In genomic region chr5:80487829-80488708, GRCh38 we compare ENCODE assay signal across 8 cellular contexts. TPM values are rescaled to one million over a fixed set of nuclear protein-coding genes. Genes with fewer than 3 reads are reported as not detected.
DNase-seq lines count a peak whose midpoint lies in the region; ATAC-seq, FAIRE-seq and TF ChIP-seq lines count a peak whose summit lies in the region.

A gene with protein sequence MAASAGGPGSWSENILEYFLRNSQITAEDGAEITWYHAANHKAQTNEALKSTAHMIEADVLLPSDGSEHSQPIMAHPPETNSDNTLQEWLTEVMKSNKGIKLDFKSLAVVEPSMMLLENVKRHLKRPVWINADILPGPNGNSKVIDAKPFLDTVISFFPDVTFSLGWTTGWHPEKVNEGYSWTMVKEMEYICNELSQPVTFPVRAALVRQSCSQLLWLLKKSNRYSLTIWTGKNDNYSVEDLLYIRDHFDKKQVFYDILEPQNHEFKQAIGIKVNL (plus strand): TSS chr5:80488100. CDS start chr5:80488124, 24 bp downstream.

- ATAC-seq in GM19025 (IDR thresholded peaks at IDR 0.05; ENCODE audit: low read depth, unreplicated experiment) (peak; percentile 93), HG03342 (IDR thresholded peaks at IDR 0.05; ENCODE audit: unreplicated experiment) (peak; percentile 86)

- no peaks in the 10 kb centered on the region for H3K36me3 ChIP-seq in kidney (ENCODE audit: control insufficient read depth in 1 of 2, insufficient read depth in 2 of 2, low read length in 2 of 2)

- no peak for FAIRE-seq in kidney (lab: Jason Lieb, UNC)

- intact Hi-C loops in kidney (cut with DNase I), result no loop called here

- H3K27ac ChIP-seq in kidney (ENCODE audit: low read depth in 2 of 2, low read length in 2 of 2), result peak within 1 kb of the TSS; percentile 84 to 94

- peaks cover 0 to 2% of the 10 kb centered on the region in 2 donors for H3K9me3 ChIP-seq in kidney (ENCODE audit: control insufficient read depth in 1 of 2, low read length in 2 of 2)

- DNase-seq in AG09319 (ENCODE audit: extremely low read depth, low read depth), result peak; percentile 51
- DNase-seq in NCI-H345 (lab: John Stamatoyannopoulos, UW), result peak; percentile 96
- peak; percentile 67 for DNase-seq in activated CD4-positive, alpha-beta T cell treated with anti-CD3 and anti-CD28 coated beads for 1 hour
- DNase-seq in cerebellum (ENCODE audit: low spot score), result peak; percentile 92
- peak; percentile 96 for DNase-seq in kidney
- peak; percentile 74 for DNase-seq in stimulated activated CD4-positive, alpha-beta T cell treated with anti-CD3 and anti-CD28 coated beads, Interleukin-12 subunit alpha, Interleukin-12 subunit beta, amount 100 ng/mL, for 4 hours

- peak within 1 kb of the TSS; percentile 71 to 73 for H3K9ac ChIP-seq in kidney (ENCODE audit: low read length in 2 of 2)

- peaks cover 0 to 5% of the 10 kb centered on the region in 2 donors for H3K4me1 ChIP-seq in kidney (ENCODE audit: control insufficient read depth in 1 of 2, insufficient read depth in 1 of 2, low read depth in 1 of 2, low read length in 2 of 2)

- H3K4me3 ChIP-seq in kidney (ENCODE audit: low read length in 2 of 2), result peak within 1 kb of the TSS; percentile 79 to 84

- TF ChIP-seq CTCF in AG09319 (IDR thresholded peaks at IDR 0.05; ENCODE audit: low read depth, low read length) (peak; percentile 38), kidney (IDR thresholded peaks at IDR 0.05; ENCODE audit: borderline replicate concordance, extremely low read depth, insufficient read depth) (peak; percentile 16)

RNA-seq across cellular contexts. Expression of the gene that starts here (rescaled TPM):
- 14.7 TPM for total RNA-seq in cerebellum
- total RNA-seq in kidney, result 3.8 TPM
- polyA plus RNA-seq in kidney (ENCODE audit: insufficient read depth, low read depth, low replicate concordance), result 1.8 TPM

Comparison
In these comparisons a context has a peak if more than half of its experiments do, and no peak if none do; other contexts are left out.
1. Peak in every context shown above with its lines: DNase-seq, ATAC-seq, H3K4me3 ChIP-seq and H3K27ac ChIP-seq.